Comparison of ENCODE assay signal across 1 cellular context in the genomic region with DNA sequence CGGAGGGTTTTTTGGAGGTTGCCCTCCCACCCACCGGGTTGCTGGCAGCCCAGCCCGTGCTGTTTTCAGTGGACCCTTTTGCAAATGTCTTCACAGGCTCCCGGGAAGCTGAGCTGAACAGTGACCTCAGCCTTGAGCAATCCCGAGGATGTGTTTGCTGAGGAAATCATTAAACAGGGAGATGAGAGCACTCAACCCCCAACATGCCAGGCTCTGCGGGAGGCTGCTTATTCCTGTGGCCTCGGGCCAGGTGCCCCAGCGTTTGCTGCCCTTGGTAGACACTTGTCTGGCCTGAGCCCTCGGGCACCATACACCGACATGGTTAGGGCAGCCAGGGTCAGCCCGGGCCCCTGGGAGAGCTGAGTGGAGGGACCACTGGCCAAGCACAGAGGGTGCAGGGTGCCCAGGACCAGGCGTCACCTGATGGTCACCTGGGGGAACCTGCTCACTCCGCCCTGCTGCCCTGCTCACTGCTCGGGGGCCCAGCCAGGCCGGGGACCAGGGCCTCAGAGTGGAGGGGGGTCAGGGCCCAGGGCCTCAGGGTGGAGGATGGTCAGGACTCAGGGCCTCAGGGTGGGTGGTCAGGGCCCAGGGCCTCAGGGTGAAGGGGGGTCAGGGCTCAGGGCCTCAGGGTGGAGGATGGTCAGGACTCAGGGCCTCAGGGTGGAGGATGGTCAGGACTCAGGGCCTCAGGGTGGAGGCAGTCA.
TF ChIP-seq lines count a peak whose summit lies in the region.

No MANE protein-coding gene starts in this region.

TF ChIP-seq in HepG2, 621 proteins besides CTCF, POLR2A, EP300 and RAD21 (continued from another document and continues in another):
- TF ChIP-seq, protein P1, sequence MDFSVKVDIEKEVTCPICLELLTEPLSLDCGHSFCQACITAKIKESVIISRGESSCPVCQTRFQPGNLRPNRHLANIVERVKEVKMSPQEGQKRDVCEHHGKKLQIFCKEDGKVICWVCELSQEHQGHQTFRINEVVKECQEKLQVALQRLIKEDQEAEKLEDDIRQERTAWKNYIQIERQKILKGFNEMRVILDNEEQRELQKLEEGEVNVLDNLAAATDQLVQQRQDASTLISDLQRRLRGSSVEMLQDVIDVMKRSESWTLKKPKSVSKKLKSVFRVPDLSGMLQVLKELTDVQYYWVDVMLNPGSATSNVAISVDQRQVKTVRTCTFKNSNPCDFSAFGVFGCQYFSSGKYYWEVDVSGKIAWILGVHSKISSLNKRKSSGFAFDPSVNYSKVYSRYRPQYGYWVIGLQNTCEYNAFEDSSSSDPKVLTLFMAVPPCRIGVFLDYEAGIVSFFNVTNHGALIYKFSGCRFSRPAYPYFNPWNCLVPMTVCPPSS (IDR thresholded peaks at IDR 0.05), result no peak
- TF ChIP-seq SPEN (CRISPR knock-in tag; IDR thresholded peaks at IDR 0.05; ENCODE audit: low read depth) (no peak; the same call in 1 of the 2 replicates), XRCC5 (optimal IDR thresholded peaks at IDR 0.05; ENCODE audit: low read length) (peak; percentile 50), FOXO1 (CRISPR knock-in tag; IDR thresholded peaks at IDR 0.05) (no peak), ZNF12 (CRISPR knock-in tag; IDR thresholded peaks at IDR 0.05) (0 out of 2 replicates have a peak, but pooled peaks have one; percentile 43), ZNF557 (CRISPR knock-in tag; IDR thresholded peaks at IDR 0.05) (no peak), FOXC1 (CRISPR knock-in tag; IDR thresholded peaks at IDR 0.05; ENCODE audit: borderline replicate concordance) (no peak), XBP1 (CRISPR knock-in tag; IDR thresholded peaks at IDR 0.05) (no peak), CHD2 (IDR thresholded peaks at IDR 0.05; ENCODE audit: low read depth, low read length) (no peak), NCOA1 (CRISPR knock-in tag; IDR thresholded peaks at IDR 0.05) (no peak; the same call in 1 of the 2 replicates), ZNF83 (CRISPR knock-in tag; IDR thresholded peaks at IDR 0.05; ENCODE audit: borderline replicate concordance) (no peak), ZNF138 (CRISPR knock-in tag; IDR thresholded peaks at IDR 0.05; ENCODE audit: low read depth) (no peak), MBNL3 (CRISPR knock-in tag; conservative IDR thresholded peaks at IDR 0.05) (no peak), RBAK (CRISPR knock-in tag; IDR thresholded peaks at IDR 0.05) (0 out of 2 replicates have a peak, but pooled peaks have one; percentile 19), ZNF567 (CRISPR knock-in tag; IDR thresholded peaks at IDR 0.05; ENCODE audit: borderline replicate concordance) (no peak), PITX1 (CRISPR knock-in tag; IDR thresholded peaks at IDR 0.05) (no peak), EHMT2 (IDR thresholded peaks at IDR 0.05; ENCODE audit: borderline replicate concordance, low read depth, low read length) (no peak), TCF7L2 (IDR thresholded peaks at IDR 0.05; ENCODE audit: low read depth, low read length) (no peak), ZBTB21 (CRISPR knock-in tag; IDR thresholded peaks at IDR 0.05) (no peak), TRIM24 (CRISPR knock-in tag; IDR thresholded peaks at IDR 0.05) (no peak), ZBTB8A (CRISPR knock-in tag; IDR thresholded peaks at IDR 0.05; ENCODE audit: borderline replicate concordance, low read depth) (no peak), KAT2B (IDR thresholded peaks at IDR 0.05; ENCODE audit: borderline replicate concordance, low read depth, low read length) (no peak), KLF13 (CRISPR knock-in tag; IDR thresholded peaks at IDR 0.05) (0 out of 2 replicates have a peak, but pooled peaks have one; percentile 21)
- TF ChIP-seq, protein P2, sequence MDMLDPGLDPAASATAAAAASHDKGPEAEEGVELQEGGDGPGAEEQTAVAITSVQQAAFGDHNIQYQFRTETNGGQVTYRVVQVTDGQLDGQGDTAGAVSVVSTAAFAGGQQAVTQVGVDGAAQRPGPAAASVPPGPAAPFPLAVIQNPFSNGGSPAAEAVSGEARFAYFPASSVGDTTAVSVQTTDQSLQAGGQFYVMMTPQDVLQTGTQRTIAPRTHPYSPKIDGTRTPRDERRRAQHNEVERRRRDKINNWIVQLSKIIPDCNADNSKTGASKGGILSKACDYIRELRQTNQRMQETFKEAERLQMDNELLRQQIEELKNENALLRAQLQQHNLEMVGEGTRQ (IDR thresholded peaks at IDR 0.05; ENCODE audit: low read depth, low read length), result no peak
- TF ChIP-seq, protein P2 (CRISPR knock-in tag; IDR thresholded peaks at IDR 0.05; ENCODE audit: borderline replicate concordance), result no peak
- TF ChIP-seq, protein P3, sequence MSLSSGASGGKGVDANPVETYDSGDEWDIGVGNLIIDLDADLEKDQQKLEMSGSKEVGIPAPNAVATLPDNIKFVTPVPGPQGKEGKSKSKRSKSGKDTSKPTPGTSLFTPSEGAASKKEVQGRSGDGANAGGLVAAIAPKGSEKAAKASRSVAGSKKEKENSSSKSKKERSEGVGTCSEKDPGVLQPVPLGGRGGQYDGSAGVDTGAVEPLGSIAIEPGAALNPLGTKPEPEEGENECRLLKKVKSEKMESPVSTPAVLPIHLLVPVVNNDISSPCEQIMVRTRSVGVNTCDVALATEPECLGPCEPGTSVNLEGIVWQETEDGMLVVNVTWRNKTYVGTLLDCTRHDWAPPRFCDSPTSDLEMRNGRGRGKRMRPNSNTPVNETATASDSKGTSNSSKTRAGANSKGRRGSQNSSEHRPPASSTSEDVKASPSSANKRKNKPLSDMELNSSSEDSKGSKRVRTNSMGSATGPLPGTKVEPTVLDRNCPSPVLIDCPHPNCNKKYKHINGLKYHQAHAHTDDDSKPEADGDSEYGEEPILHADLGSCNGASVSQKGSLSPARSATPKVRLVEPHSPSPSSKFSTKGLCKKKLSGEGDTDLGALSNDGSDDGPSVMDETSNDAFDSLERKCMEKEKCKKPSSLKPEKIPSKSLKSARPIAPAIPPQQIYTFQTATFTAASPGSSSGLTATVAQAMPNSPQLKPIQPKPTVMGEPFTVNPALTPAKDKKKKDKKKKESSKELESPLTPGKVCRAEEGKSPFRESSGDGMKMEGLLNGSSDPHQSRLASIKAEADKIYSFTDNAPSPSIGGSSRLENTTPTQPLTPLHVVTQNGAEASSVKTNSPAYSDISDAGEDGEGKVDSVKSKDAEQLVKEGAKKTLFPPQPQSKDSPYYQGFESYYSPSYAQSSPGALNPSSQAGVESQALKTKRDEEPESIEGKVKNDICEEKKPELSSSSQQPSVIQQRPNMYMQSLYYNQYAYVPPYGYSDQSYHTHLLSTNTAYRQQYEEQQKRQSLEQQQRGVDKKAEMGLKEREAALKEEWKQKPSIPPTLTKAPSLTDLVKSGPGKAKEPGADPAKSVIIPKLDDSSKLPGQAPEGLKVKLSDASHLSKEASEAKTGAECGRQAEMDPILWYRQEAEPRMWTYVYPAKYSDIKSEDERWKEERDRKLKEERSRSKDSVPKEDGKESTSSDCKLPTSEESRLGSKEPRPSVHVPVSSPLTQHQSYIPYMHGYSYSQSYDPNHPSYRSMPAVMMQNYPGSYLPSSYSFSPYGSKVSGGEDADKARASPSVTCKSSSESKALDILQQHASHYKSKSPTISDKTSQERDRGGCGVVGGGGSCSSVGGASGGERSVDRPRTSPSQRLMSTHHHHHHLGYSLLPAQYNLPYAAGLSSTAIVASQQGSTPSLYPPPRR (CRISPR knock-in tag; IDR thresholded peaks at IDR 0.05; ENCODE audit: borderline replicate concordance), result peak; percentile 44; the same call in 1 of the 2 replicates
- TF ChIP-seq, protein P4, sequence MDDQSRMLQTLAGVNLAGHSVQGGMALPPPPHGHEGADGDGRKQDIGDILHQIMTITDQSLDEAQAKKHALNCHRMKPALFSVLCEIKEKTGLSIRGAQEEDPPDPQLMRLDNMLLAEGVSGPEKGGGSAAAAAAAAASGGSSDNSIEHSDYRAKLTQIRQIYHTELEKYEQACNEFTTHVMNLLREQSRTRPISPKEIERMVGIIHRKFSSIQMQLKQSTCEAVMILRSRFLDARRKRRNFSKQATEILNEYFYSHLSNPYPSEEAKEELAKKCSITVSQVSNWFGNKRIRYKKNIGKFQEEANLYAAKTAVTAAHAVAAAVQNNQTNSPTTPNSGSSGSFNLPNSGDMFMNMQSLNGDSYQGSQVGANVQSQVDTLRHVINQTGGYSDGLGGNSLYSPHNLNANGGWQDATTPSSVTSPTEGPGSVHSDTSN (CRISPR knock-in tag; IDR thresholded peaks at IDR 0.05; ENCODE audit: borderline replicate concordance), result no peak
- TF ChIP-seq, protein P5, sequence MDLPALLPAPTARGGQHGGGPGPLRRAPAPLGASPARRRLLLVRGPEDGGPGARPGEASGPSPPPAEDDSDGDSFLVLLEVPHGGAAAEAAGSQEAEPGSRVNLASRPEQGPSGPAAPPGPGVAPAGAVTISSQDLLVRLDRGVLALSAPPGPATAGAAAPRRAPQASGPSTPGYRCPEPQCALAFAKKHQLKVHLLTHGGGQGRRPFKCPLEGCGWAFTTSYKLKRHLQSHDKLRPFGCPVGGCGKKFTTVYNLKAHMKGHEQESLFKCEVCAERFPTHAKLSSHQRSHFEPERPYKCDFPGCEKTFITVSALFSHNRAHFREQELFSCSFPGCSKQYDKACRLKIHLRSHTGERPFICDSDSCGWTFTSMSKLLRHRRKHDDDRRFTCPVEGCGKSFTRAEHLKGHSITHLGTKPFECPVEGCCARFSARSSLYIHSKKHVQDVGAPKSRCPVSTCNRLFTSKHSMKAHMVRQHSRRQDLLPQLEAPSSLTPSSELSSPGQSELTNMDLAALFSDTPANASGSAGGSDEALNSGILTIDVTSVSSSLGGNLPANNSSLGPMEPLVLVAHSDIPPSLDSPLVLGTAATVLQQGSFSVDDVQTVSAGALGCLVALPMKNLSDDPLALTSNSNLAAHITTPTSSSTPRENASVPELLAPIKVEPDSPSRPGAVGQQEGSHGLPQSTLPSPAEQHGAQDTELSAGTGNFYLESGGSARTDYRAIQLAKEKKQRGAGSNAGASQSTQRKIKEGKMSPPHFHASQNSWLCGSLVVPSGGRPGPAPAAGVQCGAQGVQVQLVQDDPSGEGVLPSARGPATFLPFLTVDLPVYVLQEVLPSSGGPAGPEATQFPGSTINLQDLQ (CRISPR knock-in tag; IDR thresholded peaks at IDR 0.05), result no peak
- TF ChIP-seq, protein P6, sequence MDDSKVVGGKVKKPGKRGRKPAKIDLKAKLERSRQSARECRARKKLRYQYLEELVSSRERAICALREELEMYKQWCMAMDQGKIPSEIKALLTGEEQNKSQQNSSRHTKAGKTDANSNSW (CRISPR knock-in tag; IDR thresholded peaks at IDR 0.05; ENCODE audit: borderline replicate concordance), result no peak
- TF ChIP-seq, protein P7, sequence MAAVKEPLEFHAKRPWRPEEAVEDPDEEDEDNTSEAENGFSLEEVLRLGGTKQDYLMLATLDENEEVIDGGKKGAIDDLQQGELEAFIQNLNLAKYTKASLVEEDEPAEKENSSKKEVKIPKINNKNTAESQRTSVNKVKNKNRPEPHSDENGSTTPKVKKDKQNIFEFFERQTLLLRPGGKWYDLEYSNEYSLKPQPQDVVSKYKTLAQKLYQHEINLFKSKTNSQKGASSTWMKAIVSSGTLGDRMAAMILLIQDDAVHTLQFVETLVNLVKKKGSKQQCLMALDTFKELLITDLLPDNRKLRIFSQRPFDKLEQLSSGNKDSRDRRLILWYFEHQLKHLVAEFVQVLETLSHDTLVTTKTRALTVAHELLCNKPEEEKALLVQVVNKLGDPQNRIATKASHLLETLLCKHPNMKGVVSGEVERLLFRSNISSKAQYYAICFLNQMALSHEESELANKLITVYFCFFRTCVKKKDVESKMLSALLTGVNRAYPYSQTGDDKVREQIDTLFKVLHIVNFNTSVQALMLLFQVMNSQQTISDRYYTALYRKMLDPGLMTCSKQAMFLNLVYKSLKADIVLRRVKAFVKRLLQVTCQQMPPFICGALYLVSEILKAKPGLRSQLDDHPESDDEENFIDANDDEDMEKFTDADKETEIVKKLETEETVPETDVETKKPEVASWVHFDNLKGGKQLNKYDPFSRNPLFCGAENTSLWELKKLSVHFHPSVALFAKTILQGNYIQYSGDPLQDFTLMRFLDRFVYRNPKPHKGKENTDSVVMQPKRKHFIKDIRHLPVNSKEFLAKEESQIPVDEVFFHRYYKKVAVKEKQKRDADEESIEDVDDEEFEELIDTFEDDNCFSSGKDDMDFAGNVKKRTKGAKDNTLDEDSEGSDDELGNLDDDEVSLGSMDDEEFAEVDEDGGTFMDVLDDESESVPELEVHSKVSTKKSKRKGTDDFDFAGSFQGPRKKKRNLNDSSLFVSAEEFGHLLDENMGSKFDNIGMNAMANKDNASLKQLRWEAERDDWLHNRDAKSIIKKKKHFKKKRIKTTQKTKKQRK (IDR thresholded peaks at IDR 0.05; ENCODE audit: low read length), result no peak
- TF ChIP-seq, protein P8, sequence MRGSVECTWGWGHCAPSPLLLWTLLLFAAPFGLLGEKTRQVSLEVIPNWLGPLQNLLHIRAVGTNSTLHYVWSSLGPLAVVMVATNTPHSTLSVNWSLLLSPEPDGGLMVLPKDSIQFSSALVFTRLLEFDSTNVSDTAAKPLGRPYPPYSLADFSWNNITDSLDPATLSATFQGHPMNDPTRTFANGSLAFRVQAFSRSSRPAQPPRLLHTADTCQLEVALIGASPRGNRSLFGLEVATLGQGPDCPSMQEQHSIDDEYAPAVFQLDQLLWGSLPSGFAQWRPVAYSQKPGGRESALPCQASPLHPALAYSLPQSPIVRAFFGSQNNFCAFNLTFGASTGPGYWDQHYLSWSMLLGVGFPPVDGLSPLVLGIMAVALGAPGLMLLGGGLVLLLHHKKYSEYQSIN (CRISPR knock-in tag; IDR thresholded peaks at IDR 0.05; ENCODE audit: borderline replicate concordance), result no peak
- TF ChIP-seq, protein P9, sequence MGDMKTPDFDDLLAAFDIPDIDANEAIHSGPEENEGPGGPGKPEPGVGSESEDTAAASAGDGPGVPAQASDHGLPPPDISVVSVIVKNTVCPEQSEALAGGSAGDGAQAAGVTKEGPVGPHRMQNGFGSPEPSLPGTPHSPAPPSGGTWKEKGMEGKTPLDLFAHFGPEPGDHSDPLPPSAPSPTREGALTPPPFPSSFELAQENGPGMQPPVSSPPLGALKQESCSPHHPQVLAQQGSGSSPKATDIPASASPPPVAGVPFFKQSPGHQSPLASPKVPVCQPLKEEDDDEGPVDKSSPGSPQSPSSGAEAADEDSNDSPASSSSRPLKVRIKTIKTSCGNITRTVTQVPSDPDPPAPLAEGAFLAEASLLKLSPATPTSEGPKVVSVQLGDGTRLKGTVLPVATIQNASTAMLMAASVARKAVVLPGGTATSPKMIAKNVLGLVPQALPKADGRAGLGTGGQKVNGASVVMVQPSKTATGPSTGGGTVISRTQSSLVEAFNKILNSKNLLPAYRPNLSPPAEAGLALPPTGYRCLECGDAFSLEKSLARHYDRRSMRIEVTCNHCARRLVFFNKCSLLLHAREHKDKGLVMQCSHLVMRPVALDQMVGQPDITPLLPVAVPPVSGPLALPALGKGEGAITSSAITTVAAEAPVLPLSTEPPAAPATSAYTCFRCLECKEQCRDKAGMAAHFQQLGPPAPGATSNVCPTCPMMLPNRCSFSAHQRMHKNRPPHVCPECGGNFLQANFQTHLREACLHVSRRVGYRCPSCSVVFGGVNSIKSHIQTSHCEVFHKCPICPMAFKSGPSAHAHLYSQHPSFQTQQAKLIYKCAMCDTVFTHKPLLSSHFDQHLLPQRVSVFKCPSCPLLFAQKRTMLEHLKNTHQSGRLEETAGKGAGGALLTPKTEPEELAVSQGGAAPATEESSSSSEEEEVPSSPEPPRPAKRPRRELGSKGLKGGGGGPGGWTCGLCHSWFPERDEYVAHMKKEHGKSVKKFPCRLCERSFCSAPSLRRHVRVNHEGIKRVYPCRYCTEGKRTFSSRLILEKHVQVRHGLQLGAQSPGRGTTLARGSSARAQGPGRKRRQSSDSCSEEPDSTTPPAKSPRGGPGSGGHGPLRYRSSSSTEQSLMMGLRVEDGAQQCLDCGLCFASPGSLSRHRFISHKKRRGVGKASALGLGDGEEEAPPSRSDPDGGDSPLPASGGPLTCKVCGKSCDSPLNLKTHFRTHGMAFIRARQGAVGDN (CRISPR knock-in tag; IDR thresholded peaks at IDR 0.05), result peak; percentile 85
